Comparison of ENCODE assay signal across 9 cellular contexts in the genomic region with DNA sequence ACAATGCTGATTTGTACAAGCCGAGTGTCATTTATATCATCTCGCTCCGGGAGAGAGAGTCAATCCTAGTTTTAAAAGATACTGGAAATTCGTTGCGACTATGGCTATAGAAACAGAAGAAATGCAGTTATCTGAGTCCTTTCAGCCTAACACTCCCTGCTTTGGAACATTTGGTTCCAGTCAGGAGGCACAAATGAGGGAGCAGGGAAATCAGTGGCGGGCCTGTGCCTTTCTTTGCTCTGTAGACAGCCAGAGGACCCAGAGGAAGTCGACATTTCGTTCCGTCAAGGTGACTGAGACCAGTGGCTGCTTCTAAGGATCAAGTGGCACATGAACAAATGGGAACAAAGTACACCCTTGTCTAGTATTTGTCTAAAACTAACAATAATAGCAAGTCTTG. TPM values are rescaled to one million over a fixed set of nuclear protein-coding genes. Genes with fewer than 3 reads are reported as not detected.
A peak's percentile ranks its signal among the peaks of the same experiment; 100 is the strongest.
DNase-seq lines count a peak whose midpoint lies in the region; ATAC-seq and TF ChIP-seq lines count a peak whose summit lies in the region.
"Had no signal": no experiment of that assay in that cellular context is flagged by ENCODE, and none has a peak within 500 bp of the region (broad histone marks: within the 10 kb centered on the region; RNA-seq: fewer than 3 reads in every experiment).

No MANE protein-coding gene starts in this region.

- DNase-seq in activated naive CD4-positive, alpha-beta T cell treated with anti-CD3 and anti-CD28 coated beads, Interleukin-2, amount 50 U/mL, for 16 hours = no peak
- DNase-seq in activated naive CD4-positive, alpha-beta T cell treated with anti-CD3 and anti-CD28 coated beads, Interleukin-2, amount 50 U/mL, for 72 hours (ENCODE audit: low spot score in 2 of 2) = no peak
- DNase-seq in memory B cell (ENCODE audit: low spot score in 2 of 2) = no peak
- no peak for DNase-seq in upper lobe of right lung
- no peak for DNase-seq in GM13977 (ENCODE audit: low spot score)
- no peak for DNase-seq in RKO (ENCODE audit: low spot score)
- DNase-seq in RPMI8226 = no peak
- DNase-seq: T1000 had no signal

- peaks cover 15% of the 10 kb centered on the region for H3K4me1 ChIP-seq in upper lobe of right lung

- peak overlapping the region; percentile 83 for H3K4me3 Mint-ChIP-seq in activated naive CD4-positive, alpha-beta T cell treated with anti-CD3 and anti-CD28 coated beads, Interleukin-2, amount 50 U/mL, for 24 hours
- H3K4me3 Mint-ChIP-seq in memory B cell = peak overlapping the region; percentile 53

- ATAC-seq in activated naive CD4-positive, alpha-beta T cell treated with anti-CD3 and anti-CD28 coated beads, Interleukin-2, amount 50 U/mL, for 72 hours = no peak
- ATAC-seq in memory B cell (ENCODE audit: low read depth) (no peak), upper lobe of right lung (no peak)

- peak overlapping the region; percentile 84 for H3K27ac ChIP-seq in upper lobe of right lung

- no peak for TF ChIP-seq CTCF in upper lobe of right lung (IDR thresholded peaks at IDR 0.05)
- TF ChIP-seq CTCF in GM13977 (IDR thresholded peaks at IDR 0.05; ENCODE audit: extremely low read depth, insufficient read depth, missing control alignments) = no peak

- H3K4me3 ChIP-seq in upper lobe of right lung = peak overlapping the region; percentile 86

- H3K36me3 ChIP-seq in upper lobe of right lung = no peaks in the 10 kb centered on the region

- in situ Hi-C loops in GM13977 (cut with MboI; ENCODE audit: low pct_unique_long_range_greater_than_20kb, low sequenced_read_pairs, unreplicated experiment) = no loop called here

- H3K27ac Mint-ChIP-seq in activated naive CD4-positive, alpha-beta T cell treated with anti-CD3 and anti-CD28 coated beads, Interleukin-2, amount 50 U/mL, for 24 hours = peak overlapping the region; percentile 88
- H3K27ac Mint-ChIP-seq in activated naive CD4-positive, alpha-beta T cell treated with anti-CD3 and anti-CD28 coated beads, Interleukin-2, amount 50 U/mL, for 72 hours = peak overlapping the region; percentile 72 to 79
- no peak overlapping the region for H3K27ac Mint-ChIP-seq in memory B cell

- H3K9me3 Mint-ChIP-seq in activated naive CD4-positive, alpha-beta T cell treated with anti-CD3 and anti-CD28 coated beads, Interleukin-2, amount 50 U/mL, for 24 hours = no peaks in the 10 kb centered on the region
- no peaks in the 10 kb centered on the region for H3K9me3 Mint-ChIP-seq in activated naive CD4-positive, alpha-beta T cell treated with anti-CD3 and anti-CD28 coated beads, Interleukin-2, amount 50 U/mL, for 72 hours
- H3K9me3 Mint-ChIP-seq in memory B cell = no peaks in the 10 kb centered on the region

- H3K27me3 Mint-ChIP-seq in activated naive CD4-positive, alpha-beta T cell treated with anti-CD3 and anti-CD28 coated beads, Interleukin-2, amount 50 U/mL, for 24 hours = no peaks in the 10 kb centered on the region
- no peaks in the 10 kb centered on the region for H3K27me3 Mint-ChIP-seq in memory B cell

- peaks cover 59% of the 10 kb centered on the region for H3K4me1 Mint-ChIP-seq in activated naive CD4-positive, alpha-beta T cell treated with anti-CD3 and anti-CD28 coated beads, Interleukin-2, amount 50 U/mL, for 24 hours
- peaks cover 29% of the 10 kb centered on the region for H3K4me1 Mint-ChIP-seq in memory B cell

- intact Hi-C loops in upper lobe of right lung (cut with DNase I) = no loop called here

- no peaks in the 10 kb centered on the region for H3K27me3 ChIP-seq in upper lobe of right lung

- H3K36me3 Mint-ChIP-seq in activated naive CD4-positive, alpha-beta T cell treated with anti-CD3 and anti-CD28 coated beads, Interleukin-2, amount 50 U/mL, for 24 hours = peaks cover 5% of the 10 kb centered on the region
- H3K36me3 Mint-ChIP-seq in activated naive CD4-positive, alpha-beta T cell treated with anti-CD3 and anti-CD28 coated beads, Interleukin-2, amount 50 U/mL, for 72 hours = peaks cover 4 to 5% of the 10 kb centered on the region in 2 donors
- no peaks in the 10 kb centered on the region for H3K36me3 Mint-ChIP-seq in memory B cell

- no peaks in the 10 kb centered on the region for H3K9me3 ChIP-seq in upper lobe of right lung

RNA-seq across cellular contexts. Expression of a gene that starts 0.7 kb away (rescaled TPM):
- 10 to 100 TPM in 1 of 2 donors, 1 to 10 TPM in 1; 9.3 to 38.9 TPM for total RNA-seq in activated naive CD4-positive, alpha-beta T cell treated with anti-CD3 and anti-CD28 coated beads, Interleukin-2, amount 50 U/mL, for 72 hours
- total RNA-seq in upper lobe of right lung = 20.5 TPM
